18 cellular contexts compared by ENCODE assay signal in the genomic region with DNA sequence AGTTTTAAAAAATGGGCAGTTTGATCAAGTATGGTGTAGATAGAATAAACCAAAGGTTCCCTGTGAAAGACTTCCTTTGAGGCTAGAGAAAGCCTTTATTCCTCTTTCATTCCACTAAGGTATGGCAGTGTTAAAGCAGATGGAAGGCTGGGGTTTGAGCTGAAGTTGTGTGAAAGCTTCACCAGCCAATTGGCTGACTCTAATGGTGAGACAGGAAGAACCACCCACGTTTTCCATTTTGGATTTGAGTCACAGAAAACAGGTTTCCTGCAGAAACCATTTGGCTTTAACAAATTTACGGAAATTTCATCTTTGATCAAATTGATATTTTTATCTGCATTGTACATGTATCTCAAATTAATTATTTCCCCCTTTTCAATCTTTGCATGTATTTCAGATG. TPM values are rescaled to one million over a fixed set of nuclear protein-coding genes. Genes with fewer than 3 reads are reported as not detected.
DNase-seq lines count a peak whose midpoint lies in the region; ATAC-seq, FAIRE-seq and TF ChIP-seq lines count a peak whose summit lies in the region.
"Had no signal": no experiment of that assay in that cellular context is flagged by ENCODE, and none has a peak within 500 bp of the region (broad histone marks: within the 10 kb centered on the region; RNA-seq: fewer than 3 reads in every experiment).

No MANE protein-coding gene starts in this region.

- H4K20me1 ChIP-seq in IMR-90 (ENCODE audit: insufficient read depth, low read length): no peaks in the 10 kb centered on the region; the same call in 1 of the 2 replicates
- H4K20me1 ChIP-seq in GM12878 (ENCODE audit: control insufficient read depth, insufficient read depth): no peaks in the 10 kb centered on the region
- peaks cover 15% of the 10 kb centered on the region; the same call in 1 of the 2 replicates for H4K20me1 ChIP-seq in PC-3 (ENCODE audit: low read length)

- H3K4me1 Mint-ChIP-seq in activated CD8-positive, alpha-beta T cell treated with anti-CD3 and anti-CD28 coated beads for 36 hours (ENCODE audit: low read depth): peaks cover 61% of the 10 kb centered on the region

- no peak overlapping the region for H3K27ac Mint-ChIP-seq in activated CD8-positive, alpha-beta T cell treated with anti-CD3 and anti-CD28 coated beads for 36 hours
- H3K27ac Mint-ChIP-seq: activated CD4-positive, alpha-beta memory T cell treated with anti-CD3 and anti-CD28 coated beads for 36 hours; stimulated activated naive CD8-positive, alpha-beta T cell treated with anti-CD3 and anti-CD28 coated beads, Interleukin-15, amount 100 ng/mL, for 72 hours had no signal

- H3K27me3 ChIP-seq in IMR-90 (ENCODE audit: control insufficient read depth, insufficient read depth, low read length): no peaks in the 10 kb centered on the region
- H3K27me3 ChIP-seq in GM12878 (replicated peaks in 1 of 2; ENCODE audit: control insufficient read depth in 2 of 2, insufficient read depth in 2 of 2, low read length in 1 of 2): no peaks in the 10 kb centered on the region
- no peaks in the 10 kb centered on the region for H3K27me3 ChIP-seq in PC-3 (ENCODE audit: low read length)
- H3K27me3 ChIP-seq: gastroesophageal sphincter had no signal

- no peaks in the 10 kb centered on the region for H3K36me3 ChIP-seq in IMR-90 (ENCODE audit: control insufficient read depth, insufficient read depth, low read length)
- peaks cover 0 to 3% of the 10 kb centered on the region in 2 experiments; a peak in 2 of 4 replicates for H3K36me3 ChIP-seq in GM12878 (ENCODE audit: control insufficient read depth in 2 of 2, insufficient read depth in 2 of 2, low read length in 1 of 2)
- 0 out of 2 replicates have a peak, but pooled peaks cover 11% of the 10 kb centered on the region for H3K36me3 ChIP-seq in PC-3 (ENCODE audit: low read depth, low read length)
- H3K36me3 ChIP-seq: gastroesophageal sphincter had no signal

- no peaks in the 10 kb centered on the region for H3K9me2 ChIP-seq in PC-3 (replicated peaks; ENCODE audit: low read length)

- H2BK120ac ChIP-seq in IMR-90 (ENCODE audit: low read depth, low read length): no peak overlapping the region

- no peak overlapping the region for H3K14ac ChIP-seq in IMR-90 (replicated peaks; ENCODE audit: low read depth, low read length)

- H3K9me1 ChIP-seq in IMR-90 (ENCODE audit: insufficient read depth, low read length): peaks cover 11% of the 10 kb centered on the region

- SMC1A ChIA-PET in GM12878 (lab: Charles Lee; ENCODE audit: uncharacterized antibody, unreplicated experiment): interaction anchor here (0.6 to 2.8 kb wide), 25 partner anchors 9 to 189 kb away, joined by 3 to 28 read pairs (median 4); no protein-coding TSS in a partner anchor

- H3K4me3 Mint-ChIP-seq in activated CD8-positive, alpha-beta T cell treated with anti-CD3 and anti-CD28 coated beads for 36 hours: no peak overlapping the region
- H3K4me3 Mint-ChIP-seq: activated CD4-positive, alpha-beta memory T cell treated with anti-CD3 and anti-CD28 coated beads for 36 hours; activated T-helper 1 cell treated with anti-CD3 and anti-CD28 coated beads, Interleukin-12 subunit alpha, Interleukin-12 subunit beta, Interleukin-2, Interleukin-4 antibody, amounts not matched to agents 30 ng/mL and 10 ng/mL and 1 ng/mL, durations not matched to agents 14 hours and 24 hours and 36 hours had no signal

- H3K9me3 Mint-ChIP-seq in activated CD8-positive, alpha-beta T cell treated with anti-CD3 and anti-CD28 coated beads for 36 hours: peaks cover 14% of the 10 kb centered on the region

- peaks cover 31 to 70% of the 10 kb centered on the region in 2 experiments for H3K79me1 ChIP-seq in IMR-90 (ENCODE audit: low read depth in 1 of 2, low read length in 2 of 2)

- CTCF ChIA-PET in IMR-90 (lab: Yijun Ruan, JAX) (no interaction called here), GM12878 (lab: Yijun Ruan, JAX) (interaction anchor here (0.7 to 1.8 kb wide), 4 partner anchors 10 to 220 kb away, joined by 3 to 4 read pairs (median 3); no protein-coding TSS in a partner anchor), PC-3 (lab: Charles Lee) (interaction anchor here (0.6 kb wide), 1 partner anchor 50 kb away, joined by 6 read pairs; no protein-coding TSS in a partner anchor)
- CTCF ChIA-PET in activated CD8-positive, alpha-beta T cell treated with anti-CD3 and anti-CD28 coated beads for 36 hours (lab: Charles Lee): no interaction called here

- RAD21 ChIA-PET in GM12878 (lab: Charles Lee; ENCODE audit: unreplicated experiment): interaction anchor here (1.0 to 4.7 kb wide), 13 partner anchors 35 to 220 kb away, joined by 3 to 36 read pairs (median 6); no protein-coding TSS in a partner anchor

- 0 out of 4 replicates have a peak overlapping the region, but pooled peaks of 1 of the 2 experiments have one; percentile 9 for H4K8ac ChIP-seq in IMR-90 (ENCODE audit: low read depth in 2 of 2, low read length in 2 of 2)

- peak overlapping the region; percentile 42; the same call in 1 of the 3 replicates for H2BK15ac ChIP-seq in IMR-90 (ENCODE audit: low read depth, low read length)

- no peak for TF ChIP-seq EP300 in GM12878 (IDR thresholded peaks at IDR 0.05; ENCODE audit: borderline replicate concordance in 1 of 2, control insufficient read depth in 1 of 2, low read depth in 2 of 2, low read length in 2 of 2)

- H4K91ac ChIP-seq in IMR-90 (ENCODE audit: insufficient read depth, low read depth, low read length): no peak overlapping the region

- TF ChIP-seq POLR2A in IMR-90 (IDR thresholded peaks at IDR 0.05; ENCODE audit: low read depth, low read length) (no peak), GM12878 (IDR thresholded peaks at IDR 0.05; ENCODE audit: low read depth, low read length) (no peak)

- H3K79me2 ChIP-seq in GM12878 (ENCODE audit: control insufficient read depth, insufficient read depth, low read length) (peaks cover 90% of the 10 kb centered on the region), PC-3 (ENCODE audit: low read length) (peaks cover 100% of the 10 kb centered on the region)

- dilution Hi-C loops in IMR-90 (cut with HindIII; ENCODE audit: low sequenced_read_pairs, unreplicated experiment): no loop called here

- H3K4ac ChIP-seq in IMR-90 (ENCODE audit: low read depth, low read length): no peak overlapping the region

- POLR2A ChIA-PET in IMR-90 (lab: Charles Lee; ENCODE audit: unreplicated experiment): no interaction called here
- POLR2A ChIA-PET in GM12878 (lab: Charles Lee): interaction anchor here (0.8 to 2.0 kb wide), 8 partner anchors 17 to 136 kb away, joined by 3 to 7 read pairs (median 3); no protein-coding TSS in a partner anchor
- POLR2A ChIA-PET in PC-3 (lab: Charles Lee; ENCODE audit: unreplicated experiment): interaction anchor here (0.6 kb wide), 1 partner anchor 11 kb away, joined by 3 read pairs; no protein-coding TSS in a partner anchor
- POLR2A ChIA-PET in activated CD8-positive, alpha-beta T cell treated with anti-CD3 and anti-CD28 coated beads for 36 hours (lab: Charles Lee): no interaction called here

- H3K4me2 ChIP-seq in IMR-90 (ENCODE audit: low read depth, low read length): no peak overlapping the region
- H3K4me2 ChIP-seq in GM12878 (ENCODE audit: control insufficient read depth, insufficient read depth): peak overlapping the region; percentile 19; the same call in 1 of the 2 replicates
- no peak overlapping the region for H3K4me2 ChIP-seq in PC-3 (ENCODE audit: low read length)

- no peak overlapping the region for H2AFZ ChIP-seq in IMR-90 (replicated peaks; ENCODE audit: low read length, poor library complexity)
- no peak overlapping the region for H2AFZ ChIP-seq in GM12878 (ENCODE audit: control insufficient read depth, low read depth, low read length)
- H2AFZ ChIP-seq in PC-3 (ENCODE audit: low read length): no peak overlapping the region

- no peak overlapping the region for H3K4me3 ChIP-seq in IMR-90 (ENCODE audit: insufficient read depth, low read depth, low read length)
- H3K4me3 ChIP-seq in GM12878: peak overlapping the region; percentile 2; the same call in 1 of the 2 replicates
- H3K4me3 ChIP-seq in PC-3 (ENCODE audit: low read length): no peak overlapping the region
- H3K4me3 ChIP-seq: gastroesophageal sphincter had no signal

- DNase-seq in CD1c-positive myeloid dendritic cell (ENCODE audit: extremely low spot score) (peak; percentile 42), IMR-90 (no peak), GM12878 (ENCODE audit: low read depth, low spot score) (no peak), occipital lobe (lab: John Stamatoyannopoulos, UW) (peak; percentile 5), PC-3 (no peak)
- no peak for DNase-seq in activated CD8-positive, alpha-beta T cell treated with anti-CD3 and anti-CD28 coated beads for 36 hours
- DNase-seq: activated CD4-positive, alpha-beta memory T cell treated with anti-CD3 and anti-CD28 coated beads for 36 hours; GDM1; left cardiac atrium; NCI-H1694; nucleus accumbens; right cardiac atrium; stimulated activated naive CD8-positive, alpha-beta T cell treated with anti-CD3 and anti-CD28 coated beads, Interleukin-15, amount 100 ng/mL, for 72 hours; SW 1271 had no signal

- H3K4me1 ChIP-seq in IMR-90 (ENCODE audit: control insufficient read depth, insufficient read depth, low read length) (peaks cover 25% of the 10 kb centered on the region), GM12878 (ENCODE audit: control insufficient read depth, insufficient read depth, low read length) (peaks cover 57% of the 10 kb centered on the region), PC-3 (ENCODE audit: insufficient read depth, low read length) (peaks cover 27% of the 10 kb centered on the region)

- peak overlapping the region; percentile 29; the same call in 1 of the 2 replicates for H3K23ac ChIP-seq in IMR-90 (ENCODE audit: low read depth, low read length)

- no peak overlapping the region for H3K56ac ChIP-seq in IMR-90 (ENCODE audit: extremely low read depth, insufficient read depth, low read length)

- H3K27ac ChIP-seq in IMR-90 (ENCODE audit: insufficient read depth, low read length) (no peak overlapping the region), GM12878 (ENCODE audit: control insufficient read depth, insufficient read depth) (peak overlapping the region; percentile 61), PC-3 (ENCODE audit: low read length) (no peak overlapping the region)
- H3K27ac ChIP-seq: RWPE1 had no signal

- no peaks in the 10 kb centered on the region for H3K27me3 Mint-ChIP-seq in activated CD8-positive, alpha-beta T cell treated with anti-CD3 and anti-CD28 coated beads for 36 hours
- H3K27me3 Mint-ChIP-seq: activated CD4-positive, alpha-beta memory T cell treated with anti-CD3 and anti-CD28 coated beads for 36 hours; stimulated activated naive CD8-positive, alpha-beta T cell treated with anti-CD3 and anti-CD28 coated beads, Interleukin-15, amount 100 ng/mL, for 72 hours had no signal

- H3K9me3 ChIP-seq in IMR-90 (ENCODE audit: control insufficient read depth, insufficient read depth, low read length): no peaks in the 10 kb centered on the region
- H3K9me3 ChIP-seq in GM12878 (replicated peaks; ENCODE audit: control insufficient read depth, insufficient read depth, low read length): peaks cover 31% of the 10 kb centered on the region
- H3K9me3 ChIP-seq in PC-3 (ENCODE audit: low read length): no peaks in the 10 kb centered on the region
- H3K9me3 ChIP-seq: gastroesophageal sphincter had no signal

- no peak overlapping the region for H2AK9ac ChIP-seq in IMR-90 (replicated peaks; ENCODE audit: low read depth, low read length, poor library complexity)

- no peak for ATAC-seq in IMR-90 (ENCODE audit: low read depth)
- no peak for ATAC-seq in GM12878
- no peak for ATAC-seq in HG02610 (IDR thresholded peaks at IDR 0.05; ENCODE audit: unreplicated experiment)
- no peak for ATAC-seq in PC-3
- no peak for ATAC-seq in activated CD8-positive, alpha-beta T cell treated with anti-CD3 and anti-CD28 coated beads for 36 hours
- ATAC-seq: gastroesophageal sphincter; left cardiac atrium; right cardiac atrium; stimulated activated naive CD8-positive, alpha-beta T cell treated with anti-CD3 and anti-CD28 coated beads, Interleukin-15, amount 100 ng/mL, for 72 hours had no signal

- H2BK5ac ChIP-seq in IMR-90 (ENCODE audit: low read depth, low read length, poor library complexity, severe bottlenecking): no peak overlapping the region

- H3K9ac ChIP-seq in IMR-90 (ENCODE audit: low read depth, low read length) (no peak overlapping the region), GM12878 (ENCODE audit: control insufficient read depth, insufficient read depth, low read length) (no peak overlapping the region), PC-3 (ENCODE audit: low read length) (no peak overlapping the region)

- peak overlapping the region; percentile 21; the same call in 1 of the 2 replicates for H2BK20ac ChIP-seq in IMR-90 (ENCODE audit: low read depth, low read length)

- WGBS in IMR-90 (ENCODE audit: extremely low coverage in 2 of 2, insufficient read length in 1 of 2), 2 experiments: no CpG with 5 or more reads among the region's 2 CpGs
- 46% methylated on average over 2 of the region's 2 CpGs for WGBS in GM12878 (ENCODE audit: insufficient coverage, insufficient replicate concordance, low lambda C conversion rate, missing lambda C conversion rate)

- intact Hi-C loops in IMR-90 (cut with micrococcal nuclease) (no loop called here), GM12878 (cut with micrococcal nuclease; ENCODE audit: unreplicated experiment) (loop anchor here (5.0 kb wide), 1 partner anchor 35 kb away; no protein-coding TSS in a partner anchor), PC-3 (cut with micrococcal nuclease) (no loop called here)
- intact Hi-C loops in activated CD8-positive, alpha-beta T cell treated with anti-CD3 and anti-CD28 coated beads for 36 hours (cut with micrococcal nuclease): no loop called here

- H3K36me3 Mint-ChIP-seq in activated CD8-positive, alpha-beta T cell treated with anti-CD3 and anti-CD28 coated beads for 36 hours (ENCODE audit: low read depth): peaks cover 34% of the 10 kb centered on the region

- TF ChIP-seq CTCF in IMR-90 (conservative IDR thresholded peaks at IDR 0.05; ENCODE audit: low read depth, low read length): no peak
- TF ChIP-seq CTCF in GM12878 (IDR thresholded peaks at IDR 0.05 in 2 of 3, conservative IDR thresholded peaks at IDR 0.05 in 1 of 3; ENCODE audit: control insufficient read depth in 2 of 3, extremely low read depth in 1 of 3, insufficient read depth in 1 of 3, low read depth in 3 of 3, low read length in 3 of 3): no peak
- TF ChIP-seq CTCF in PC-3 (conservative IDR thresholded peaks at IDR 0.05; ENCODE audit: low read depth, low read length): no peak
- no peak for TF ChIP-seq CTCF in activated CD8-positive, alpha-beta T cell treated with anti-CD3 and anti-CD28 coated beads for 36 hours (IDR thresholded peaks at IDR 0.05)

- in situ Hi-C loops in IMR-90 (cut with MboI; ENCODE audit: low sequenced_read_pairs): no loop called here
- in situ Hi-C loops in GM12878 (cut with MboI): no loop called here

- no peaks in the 10 kb centered on the region for H3F3A ChIP-seq in PC-3 (ENCODE audit: low read length, unreplicated experiment)

- peak overlapping the region; percentile 18; the same call in 1 of the 2 replicates for H3K18ac ChIP-seq in IMR-90 (ENCODE audit: low read depth, low read length)

- H4K5ac ChIP-seq in IMR-90 (ENCODE audit: low read depth, low read length): peak overlapping the region; percentile 36; the same call in 1 of the 2 replicates

- BruUV-seq in IMR-90 (replicated peaks; lab: Mats Ljungman, UMichigan): no TSS peak
- no TSS peak for BruUV-seq in GM12878 (replicated peaks; lab: Mats Ljungman, UMichigan)
- no TSS peak for BruUV-seq in PC-3 (replicated peaks; lab: Mats Ljungman, UMichigan)

- TF ChIP-seq RAD21 in IMR-90 (IDR thresholded peaks at IDR 0.05; ENCODE audit: low read length) (no peak), GM12878 (IDR thresholded peaks at IDR 0.05; ENCODE audit: insufficient read depth, low read depth, low read length) (no peak)

- peak overlapping the region; percentile 2; the same call in 1 of the 2 replicates for H2AK5ac ChIP-seq in IMR-90 (ENCODE audit: low read depth, low read length)

- no peak for FAIRE-seq in GM12878 (lab: Jason Lieb, UNC)

RNA-seq across cellular contexts. Expression of a gene that starts 42.0 kb away (rescaled TPM):
- total RNA-seq in IMR-90 (2012; rRNA removed) (21.5 and 24.7 TPM in 2 replicates), GM12878 (2014; rRNA removed) (36.4 and 42.6 TPM in 2 replicates), GM12878 (2014; rRNA removed; fragmentation: Illumina TruSeq; extraction: Trizol) (44.9 and 49.7 TPM in 2 replicates), GM12878 (2021) (78.5 and 79.0 TPM in 2 replicates), occipital lobe (13.6 TPM), PC-3 (2014; rRNA removed) (42.4 and 42.7 TPM in 2 replicates)
- polyA plus RNA-seq in IMR-90 (2012; rRNA removed) (23.9 and 24.5 TPM in 2 replicates), GM12878 (2011; rRNA removed) (42.5 and 53.9 TPM in 2 replicates), GM12878 (2014; fragmentation: Illumina TruSeq; extraction: Trizol) (52.9 and 66.8 TPM in 2 replicates), GM12878 (2014; fragmentation: Nextera tagmentation; extraction: Ambion mirVana) (10 to 100 TPM; 14.3 to 19.7 TPM), GM12878 (2014; rRNA removed) (43.6 and 50.7 TPM in 2 replicates), GM12878 (2016; fragmentation: Nextera tagmentation; extraction: Ambion mirVana) (10 to 100 TPM; 59.1 to 66.2 TPM)
- 12.9 and 17.5 TPM in 2 replicates for polyA plus RNA-seq in IMR-90 (2012; cell fraction: cytosol; rRNA removed)
- 67.8 and 91.1 TPM in 2 replicates for polyA plus RNA-seq in IMR-90 (2012; cell fraction: nucleus; rRNA removed; ENCODE audit: low replicate concordance)
- 385 TPM in 2 replicates for total RNA-seq in GM12878 (2013; cell fraction: nucleolus; rRNA removed)
- polyA plus RNA-seq in GM12878 (2011; ENCODE audit: low read depth): 35.6 TPM
- polyA plus RNA-seq in GM12878 (2011; cell fraction: cytosol; rRNA removed): 66.6 and 71.1 TPM in 2 replicates
- polyA plus RNA-seq in GM12878 (2011; cell fraction: nucleus; rRNA removed): 145 and 156 TPM in 2 replicates
- 51.2 and 65.2 TPM in 2 replicates for polyA plus RNA-seq in GM12878 (2012)
- 121 and 126 TPM in 2 replicates for polyA minus RNA-seq in GM12878 (2011; rRNA and poly(A)+ RNA removed)
- polyA minus RNA-seq in GM12878 (2011; cell fraction: cytosol; rRNA and poly(A)+ RNA removed): 54.1 and 71.3 TPM in 2 replicates
- 105 and 154 TPM in 2 replicates for polyA minus RNA-seq in GM12878 (2011; cell fraction: nucleus; rRNA and poly(A)+ RNA removed)
- 10 to 100 TPM; 52.0 to 57.7 TPM for total RNA-seq in activated CD8-positive, alpha-beta T cell treated with anti-CD3 and anti-CD28 coated beads for 36 hours

Comparison
In these comparisons a context has a peak if more than half of its experiments do, and no peak if none do; other contexts are left out.
1. DNase-seq: peak in CD1c-positive myeloid dendritic cell (single experiment) and occipital lobe (single experiment); none in IMR-90 (single experiment), GM12878 (single experiment), PC-3 (single experiment) and activated CD8-positive, alpha-beta T cell treated with anti-CD3 and anti-CD28 coated beads for 36 hours (single experiment).
2. CTCF ChIA-PET loops: an anchor here in GM12878 (0.7 to 1.8 kb wide) and PC-3 (0.6 kb wide); none called in IMR-90 and activated CD8-positive, alpha-beta T cell treated with anti-CD3 and anti-CD28 coated beads for 36 hours.
3. POLR2A ChIA-PET loops: an anchor here in GM12878 (0.8 to 2.0 kb wide) and PC-3 (0.6 kb wide); none called in IMR-90 and activated CD8-positive, alpha-beta T cell treated with anti-CD3 and anti-CD28 coated beads for 36 hours.